ENCODE assay signal across 1 cellular context in the genomic region with DNA sequence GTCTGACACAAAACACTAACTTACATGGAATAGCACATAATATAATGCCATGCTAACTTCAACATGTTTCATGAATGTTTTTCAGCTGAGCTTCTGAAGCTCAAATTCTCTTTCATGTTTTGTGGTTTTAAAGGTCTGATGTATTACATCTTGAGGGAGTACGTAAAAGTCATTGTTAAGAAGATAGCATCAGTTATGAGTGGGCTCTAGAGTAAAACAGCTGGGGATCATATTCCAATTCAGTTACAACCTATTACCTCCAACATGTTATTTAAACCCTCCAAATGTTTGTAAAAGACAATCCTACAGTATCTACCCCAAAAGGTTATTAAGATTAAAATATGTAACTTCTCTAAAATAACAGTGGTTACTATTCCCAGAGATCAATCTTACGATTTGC.
TF ChIP-seq lines count a peak whose summit lies in the region.

No MANE protein-coding gene starts in this region.

TF ChIP-seq in GM23338, 12 proteins besides CTCF, POLR2A, EP300 and RAD21 (continued from another document):
- TF ChIP-seq, protein P1, sequence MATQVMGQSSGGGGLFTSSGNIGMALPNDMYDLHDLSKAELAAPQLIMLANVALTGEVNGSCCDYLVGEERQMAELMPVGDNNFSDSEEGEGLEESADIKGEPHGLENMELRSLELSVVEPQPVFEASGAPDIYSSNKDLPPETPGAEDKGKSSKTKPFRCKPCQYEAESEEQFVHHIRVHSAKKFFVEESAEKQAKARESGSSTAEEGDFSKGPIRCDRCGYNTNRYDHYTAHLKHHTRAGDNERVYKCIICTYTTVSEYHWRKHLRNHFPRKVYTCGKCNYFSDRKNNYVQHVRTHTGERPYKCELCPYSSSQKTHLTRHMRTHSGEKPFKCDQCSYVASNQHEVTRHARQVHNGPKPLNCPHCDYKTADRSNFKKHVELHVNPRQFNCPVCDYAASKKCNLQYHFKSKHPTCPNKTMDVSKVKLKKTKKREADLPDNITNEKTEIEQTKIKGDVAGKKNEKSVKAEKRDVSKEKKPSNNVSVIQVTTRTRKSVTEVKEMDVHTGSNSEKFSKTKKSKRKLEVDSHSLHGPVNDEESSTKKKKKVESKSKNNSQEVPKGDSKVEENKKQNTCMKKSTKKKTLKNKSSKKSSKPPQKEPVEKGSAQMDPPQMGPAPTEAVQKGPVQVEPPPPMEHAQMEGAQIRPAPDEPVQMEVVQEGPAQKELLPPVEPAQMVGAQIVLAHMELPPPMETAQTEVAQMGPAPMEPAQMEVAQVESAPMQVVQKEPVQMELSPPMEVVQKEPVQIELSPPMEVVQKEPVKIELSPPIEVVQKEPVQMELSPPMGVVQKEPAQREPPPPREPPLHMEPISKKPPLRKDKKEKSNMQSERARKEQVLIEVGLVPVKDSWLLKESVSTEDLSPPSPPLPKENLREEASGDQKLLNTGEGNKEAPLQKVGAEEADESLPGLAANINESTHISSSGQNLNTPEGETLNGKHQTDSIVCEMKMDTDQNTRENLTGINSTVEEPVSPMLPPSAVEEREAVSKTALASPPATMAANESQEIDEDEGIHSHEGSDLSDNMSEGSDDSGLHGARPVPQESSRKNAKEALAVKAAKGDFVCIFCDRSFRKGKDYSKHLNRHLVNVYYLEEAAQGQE (IDR thresholded peaks at IDR 0.05; ENCODE audit: unreplicated experiment), result no peak
- TF ChIP-seq POLR2AphosphoS5 (IDR thresholded peaks at IDR 0.05; ENCODE audit: low read depth), result no peak
- TF ChIP-seq, protein P2, sequence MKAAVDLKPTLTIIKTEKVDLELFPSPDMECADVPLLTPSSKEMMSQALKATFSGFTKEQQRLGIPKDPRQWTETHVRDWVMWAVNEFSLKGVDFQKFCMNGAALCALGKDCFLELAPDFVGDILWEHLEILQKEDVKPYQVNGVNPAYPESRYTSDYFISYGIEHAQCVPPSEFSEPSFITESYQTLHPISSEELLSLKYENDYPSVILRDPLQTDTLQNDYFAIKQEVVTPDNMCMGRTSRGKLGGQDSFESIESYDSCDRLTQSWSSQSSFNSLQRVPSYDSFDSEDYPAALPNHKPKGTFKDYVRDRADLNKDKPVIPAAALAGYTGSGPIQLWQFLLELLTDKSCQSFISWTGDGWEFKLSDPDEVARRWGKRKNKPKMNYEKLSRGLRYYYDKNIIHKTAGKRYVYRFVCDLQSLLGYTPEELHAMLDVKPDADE (IDR thresholded peaks at IDR 0.05), result no peak
